28 cellular contexts compared by ENCODE assay signal in the genomic region with DNA sequence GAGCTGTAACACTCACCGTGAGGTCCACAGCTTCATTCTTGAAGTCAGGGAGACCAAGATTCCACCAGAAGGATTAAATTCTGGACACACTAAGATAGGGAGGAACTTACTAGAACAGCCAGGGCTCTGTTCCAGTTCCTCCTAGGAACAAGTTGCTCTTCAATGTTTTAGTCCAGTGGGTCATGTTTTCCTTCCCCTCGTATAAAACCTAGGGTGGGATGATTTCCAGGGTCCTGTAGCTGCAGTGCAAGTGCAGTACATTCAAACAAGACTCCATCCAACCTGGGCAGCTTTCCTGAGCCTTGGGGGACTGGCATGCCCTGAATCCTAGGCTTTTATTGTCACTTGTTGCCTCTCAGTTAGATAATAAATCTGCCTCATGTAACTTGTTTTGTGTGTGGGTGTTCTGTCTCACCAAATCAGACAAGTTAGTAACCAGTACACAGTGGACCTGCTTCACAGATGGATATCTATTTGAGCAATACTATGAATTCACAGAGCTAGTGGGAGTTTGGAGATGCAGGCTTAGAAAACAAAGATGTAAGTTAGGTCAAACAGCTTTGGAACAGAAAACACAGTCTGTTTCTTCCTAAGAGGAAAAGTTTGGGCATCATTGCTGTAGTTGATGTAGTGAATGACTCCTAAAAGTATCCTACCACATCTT.
"Had no signal": no experiment of that assay in that cellular context is flagged by ENCODE, and none has a peak within 500 bp of the region (broad histone marks: within the 10 kb centered on the region; RNA-seq: fewer than 3 reads in every experiment).

No MANE protein-coding gene starts in this region.

- H3K4me1 ChIP-seq: gastrocnemius medialis, heart left ventricle, lower lobe of right lung, psoas muscle, right lobe of liver, stomach, transverse colon, upper lobe of right lung, uterus had no signal

- H3K27me3 ChIP-seq: gastrocnemius medialis, heart left ventricle, hepatocyte, right lobe of liver, stomach, transverse colon, upper lobe of right lung, uterus had no signal

- ATAC-seq: effector memory CD8-positive, alpha-beta T cell; esophagus mucosa; gastrocnemius medialis; heart left ventricle; left colon; left ventricle myocardium superior; lower lobe of right lung; naive thymus-derived CD4-positive, alpha-beta T cell; psoas muscle; right lobe of liver; upper lobe of right lung had no signal

- H3K27ac ChIP-seq: coronary artery, epithelial cell of prostate, gastrocnemius medialis, heart left ventricle, hepatocyte, lower lobe of right lung, psoas muscle, right lobe of liver, stomach, transverse colon, upper lobe of right lung had no signal

- DNase-seq: dermis blood vessel endothelial cell; effector memory CD8-positive, alpha-beta T cell; foreskin fibroblast; gastrocnemius medialis; heart left ventricle; islet precursor cell; kidney glomerular epithelial cell; left colon; left ventricle myocardium superior; lower lobe of right lung; naive thymus-derived CD4-positive, alpha-beta T cell; nephron progenitor cell; psoas muscle; right lobe of liver; stimulated activated CD4-positive, alpha-beta T cell treated with anti-CD3 and anti-CD28 coated beads, Interleukin-12 subunit alpha, Interleukin-12 subunit beta, amount 100 ng/mL, for 4 hours; stimulated activated CD4-positive, alpha-beta T cell treated with anti-CD3 and anti-CD28 coated beads, Interleukin-1b, Interleukin-23, amount 100 ng/mL, for 48 hours; stimulated activated CD4-positive, alpha-beta T cell treated with anti-CD3 and anti-CD28 coated beads, Interleukin-4, amount 100 ng/mL, for 1 hour; stimulated activated CD8-positive, alpha-beta memory T cell treated with anti-CD3 and anti-CD28 coated beads, Interleukin-4, amount 100 ng/mL, for 48 hours; stimulated activated naive CD4-positive, alpha-beta T cell; stomach; transverse colon; upper lobe of right lung had no signal

- H3K9me3 ChIP-seq: gastrocnemius medialis, heart left ventricle, lower lobe of right lung, psoas muscle, right lobe of liver, stomach, transverse colon, upper lobe of right lung, uterus had no signal

- H3K36me3 ChIP-seq: gastrocnemius medialis, heart left ventricle, lower lobe of right lung, right lobe of liver, stomach, transverse colon, upper lobe of right lung, uterus had no signal

- H3K4me3 ChIP-seq: coronary artery, gastrocnemius medialis, heart left ventricle, hepatocyte, lower lobe of right lung, psoas muscle, right lobe of liver, smooth muscle cell, stomach, transverse colon, upper lobe of right lung, uterus had no signal
